Comparison of ENCODE assay signal across 21 cellular contexts in genomic region chr1:54728027-54728426, GRCh38. TPM values are rescaled to one million over a fixed set of nuclear protein-coding genes. Genes with fewer than 3 reads are reported as not detected.
DNase-seq lines count a peak whose midpoint lies in the region; ATAC-seq and TF ChIP-seq lines count a peak whose summit lies in the region.
"Had no signal": no experiment of that assay in that cellular context is flagged by ENCODE, and none has a peak within 500 bp of the region (broad histone marks: within the 10 kb centered on the region; RNA-seq: fewer than 3 reads in every experiment).

No MANE protein-coding gene starts in this region.

- TF ChIP-seq EP300 in sigmoid colon (IDR thresholded peaks at IDR 0.05), result no peak

- no peaks in the 10 kb centered on the region for H3K4me1 Mint-ChIP-seq in activated CD4-positive, alpha-beta T cell treated with anti-CD3 and anti-CD28 coated beads, Interleukin-2, amount 10 ng/mL, durations not matched to agents 7 days and 5 days
- no peaks in the 10 kb centered on the region for H3K4me1 Mint-ChIP-seq in activated naive CD8-positive, alpha-beta T cell treated with anti-CD3 and anti-CD28 coated beads, Interleukin-2, amount 10 ng/mL, durations not matched to agents 7 days and 5 days
- H3K4me1 Mint-ChIP-seq in activated naive CD8-positive, alpha-beta T cell treated with anti-CD3 and anti-CD28 coated beads, Interleukin-2, amount 50 U/mL, for 24 hours, result no peaks in the 10 kb centered on the region
- no peaks in the 10 kb centered on the region for H3K4me1 Mint-ChIP-seq in stimulated activated effector memory CD8-positive, alpha-beta T cell treated with anti-CD3 and anti-CD28 coated beads, Interleukin-12 subunit alpha, Interleukin-12 subunit beta, amount 100 ng/mL, for 72 hours

- peaks cover 63% of the 10 kb centered on the region for H3K36me3 Mint-ChIP-seq in activated CD4-positive, alpha-beta T cell treated with anti-CD3 and anti-CD28 coated beads, Interleukin-2, amount 10 ng/mL, durations not matched to agents 7 days and 5 days (ENCODE audit: low read depth)
- H3K36me3 Mint-ChIP-seq in activated naive CD8-positive, alpha-beta T cell treated with anti-CD3 and anti-CD28 coated beads, Interleukin-2, amount 10 ng/mL, durations not matched to agents 7 days and 5 days, result peaks cover 49% of the 10 kb centered on the region
- peaks cover 69% of the 10 kb centered on the region for H3K36me3 Mint-ChIP-seq in activated naive CD8-positive, alpha-beta T cell treated with anti-CD3 and anti-CD28 coated beads, Interleukin-2, amount 50 U/mL, for 24 hours (ENCODE audit: low read depth)
- H3K36me3 Mint-ChIP-seq in stimulated activated effector memory CD8-positive, alpha-beta T cell treated with anti-CD3 and anti-CD28 coated beads, Interleukin-12 subunit alpha, Interleukin-12 subunit beta, amount 100 ng/mL, for 72 hours, result peaks cover 100% of the 10 kb centered on the region

- no peak overlapping the region for H3K4me3 Mint-ChIP-seq in activated CD4-positive, alpha-beta T cell treated with anti-CD3 and anti-CD28 coated beads, Interleukin-2, amount 10 ng/mL, durations not matched to agents 7 days and 5 days
- no peak overlapping the region for H3K4me3 Mint-ChIP-seq in activated naive CD8-positive, alpha-beta T cell treated with anti-CD3 and anti-CD28 coated beads, Interleukin-2, amount 10 ng/mL, durations not matched to agents 7 days and 5 days
- no peak overlapping the region for H3K4me3 Mint-ChIP-seq in activated naive CD8-positive, alpha-beta T cell treated with anti-CD3 and anti-CD28 coated beads, Interleukin-2, amount 50 U/mL, for 24 hours
- no peak overlapping the region for H3K4me3 Mint-ChIP-seq in stimulated activated effector memory CD8-positive, alpha-beta T cell treated with anti-CD3 and anti-CD28 coated beads, Interleukin-12 subunit alpha, Interleukin-12 subunit beta, amount 100 ng/mL, for 72 hours
- H3K4me3 Mint-ChIP-seq: CD8-positive, alpha-beta T cell had no signal

- H3K4me1 ChIP-seq in sigmoid colon, result peaks cover 0 to 18% (median 5%) of the 10 kb centered on the region in 4 donors
- H3K4me1 ChIP-seq: SJSA1 had no signal

- H3K36me3 ChIP-seq in sigmoid colon, result peaks cover 3 to 88% (median 37%) of the 10 kb centered on the region in 4 donors

- no peak overlapping the region for H3K4me3 ChIP-seq in choroid plexus epithelial cell (ENCODE audit: low read depth, low read length)
- H3K4me3 ChIP-seq in sigmoid colon, result no peak overlapping the region
- H3K4me3 ChIP-seq: SJSA1 had no signal

- no peaks in the 10 kb centered on the region for H3K9me3 ChIP-seq in sigmoid colon
- H3K9me3 ChIP-seq: SJSA1 had no signal

- WGBS in sigmoid colon, 2 donors, result 68 to 81% methylated on average over 3 of the region's 3 CpGs

- POLR2A ChIA-PET in activated CD4-positive, alpha-beta T cell treated with anti-CD3 and anti-CD28 coated beads, Interleukin-2, amount 10 ng/mL, durations not matched to agents 7 days and 5 days (lab: Charles Lee), result no interaction called here
- POLR2A ChIA-PET in activated naive CD8-positive, alpha-beta T cell treated with anti-CD3 and anti-CD28 coated beads, Interleukin-2, amount 10 ng/mL, durations not matched to agents 7 days and 5 days (lab: Charles Lee), result no interaction called here

- TF ChIP-seq CTCF in choroid plexus epithelial cell (conservative IDR thresholded peaks at IDR 0.05; ENCODE audit: low read depth, low read length), result no peak
- TF ChIP-seq CTCF in sigmoid colon (IDR thresholded peaks at IDR 0.05), result no peak

- H3K9me3 Mint-ChIP-seq in activated CD4-positive, alpha-beta T cell treated with anti-CD3 and anti-CD28 coated beads, Interleukin-2, amount 10 ng/mL, durations not matched to agents 7 days and 5 days, result peaks cover 8% of the 10 kb centered on the region
- no peaks in the 10 kb centered on the region for H3K9me3 Mint-ChIP-seq in activated naive CD8-positive, alpha-beta T cell treated with anti-CD3 and anti-CD28 coated beads, Interleukin-2, amount 10 ng/mL, durations not matched to agents 7 days and 5 days
- no peaks in the 10 kb centered on the region for H3K9me3 Mint-ChIP-seq in activated naive CD8-positive, alpha-beta T cell treated with anti-CD3 and anti-CD28 coated beads, Interleukin-2, amount 50 U/mL, for 24 hours
- no peaks in the 10 kb centered on the region for H3K9me3 Mint-ChIP-seq in stimulated activated effector memory CD8-positive, alpha-beta T cell treated with anti-CD3 and anti-CD28 coated beads, Interleukin-12 subunit alpha, Interleukin-12 subunit beta, amount 100 ng/mL, for 72 hours

- no peaks in the 10 kb centered on the region for H3K27me3 ChIP-seq in sigmoid colon
- H3K27me3 ChIP-seq: SJSA1 had no signal

- H3K27me3 Mint-ChIP-seq in activated CD4-positive, alpha-beta T cell treated with anti-CD3 and anti-CD28 coated beads, Interleukin-2, amount 10 ng/mL, durations not matched to agents 7 days and 5 days, result no peaks in the 10 kb centered on the region
- no peaks in the 10 kb centered on the region for H3K27me3 Mint-ChIP-seq in activated naive CD8-positive, alpha-beta T cell treated with anti-CD3 and anti-CD28 coated beads, Interleukin-2, amount 10 ng/mL, durations not matched to agents 7 days and 5 days
- no peaks in the 10 kb centered on the region for H3K27me3 Mint-ChIP-seq in activated naive CD8-positive, alpha-beta T cell treated with anti-CD3 and anti-CD28 coated beads, Interleukin-2, amount 50 U/mL, for 24 hours

- peak overlapping the region in 3 of 4 donors; percentile 28 to 62 (median 32) for H3K27ac ChIP-seq in sigmoid colon
- H3K27ac ChIP-seq: SJSA1 had no signal

- peak overlapping the region; percentile 60 for H3K27ac Mint-ChIP-seq in activated CD4-positive, alpha-beta T cell treated with anti-CD3 and anti-CD28 coated beads, Interleukin-2, amount 10 ng/mL, durations not matched to agents 7 days and 5 days
- peak overlapping the region; percentile 26 for H3K27ac Mint-ChIP-seq in activated naive CD8-positive, alpha-beta T cell treated with anti-CD3 and anti-CD28 coated beads, Interleukin-2, amount 10 ng/mL, durations not matched to agents 7 days and 5 days
- no peak overlapping the region for H3K27ac Mint-ChIP-seq in activated naive CD8-positive, alpha-beta T cell treated with anti-CD3 and anti-CD28 coated beads, Interleukin-2, amount 50 U/mL, for 24 hours
- H3K27ac Mint-ChIP-seq in stimulated activated effector memory CD8-positive, alpha-beta T cell treated with anti-CD3 and anti-CD28 coated beads, Interleukin-12 subunit alpha, Interleukin-12 subunit beta, amount 100 ng/mL, for 72 hours, result no peak overlapping the region
- H3K27ac Mint-ChIP-seq: CD8-positive, alpha-beta T cell had no signal

- CTCF ChIA-PET in activated CD4-positive, alpha-beta T cell treated with anti-CD3 and anti-CD28 coated beads, Interleukin-2, amount 10 ng/mL, durations not matched to agents 7 days and 5 days (lab: Charles Lee), result interaction anchor here (1.1 kb wide), 1 partner anchor 17 kb away, joined by 4 read pairs; no protein-coding TSS in a partner anchor

- DNase-seq in activated CD4-positive, alpha-beta T cell treated with anti-CD3 and anti-CD28 coated beads, Interleukin-2, amount 10 ng/mL, durations not matched to agents 7 days and 5 days, result no peak
- DNase-seq in activated CD4-positive, alpha-beta T cell treated with anti-CD3 and anti-CD28 coated beads, Interleukin-2, amount 50 U/mL, for 4 hours, result no peak
- DNase-seq in activated naive CD8-positive, alpha-beta T cell treated with anti-CD3 and anti-CD28 coated beads, Interleukin-2, amount 10 ng/mL, durations not matched to agents 7 days and 5 days, result no peak
- no peak for DNase-seq in activated naive CD8-positive, alpha-beta T cell treated with anti-CD3 and anti-CD28 coated beads, Interleukin-2, amount 50 U/mL, for 24 hours
- peak; percentile 10 for DNase-seq in choroid plexus epithelial cell (ENCODE audit: low read depth)
- no peak for DNase-seq in sigmoid colon
- DNase-seq in stimulated activated effector memory CD8-positive, alpha-beta T cell treated with anti-CD3 and anti-CD28 coated beads, Interleukin-12 subunit alpha, Interleukin-12 subunit beta, amount 100 ng/mL, for 72 hours (ENCODE audit: low spot score in 2 of 2), result no peak
- DNase-seq: 8988T; AML-193; C1 segment of cervical spinal cord; Calu3; CD8-positive, alpha-beta T cell; DMS153; Kasumi-1; NCI-H1417; NCI-H187; NCI-H446 treated with DMSO at 0.1 percent for 48 hours; NCI-H526 treated with DMSO at 0.1 percent for 48 hours; OCI-M1 had no signal

- ATAC-seq in activated naive CD8-positive, alpha-beta T cell treated with anti-CD3 and anti-CD28 coated beads, Interleukin-2, amount 10 ng/mL, durations not matched to agents 7 days and 5 days (ENCODE audit: low read depth), result no peak
- no peak for ATAC-seq in activated naive CD8-positive, alpha-beta T cell treated with anti-CD3 and anti-CD28 coated beads, Interleukin-2, amount 50 U/mL, for 24 hours
- ATAC-seq in GM19455 (IDR thresholded peaks at IDR 0.05; ENCODE audit: unreplicated experiment), result no peak
- no peak for ATAC-seq in stimulated activated effector memory CD8-positive, alpha-beta T cell treated with anti-CD3 and anti-CD28 coated beads, Interleukin-12 subunit alpha, Interleukin-12 subunit beta, amount 100 ng/mL, for 72 hours
- ATAC-seq: CD8-positive, alpha-beta T cell had no signal

- no peak for TF ChIP-seq POLR2A in sigmoid colon (IDR thresholded peaks at IDR 0.05)

- intact Hi-C loops in sigmoid colon (cut with DNase I), result no loop called here

RNA-seq across cellular contexts. Expression of gene TTC4, which starts 12.4 kb away (rescaled TPM):
- total RNA-seq in activated CD4-positive, alpha-beta T cell treated with anti-CD3 and anti-CD28 coated beads, Interleukin-2, amount 10 ng/mL, durations not matched to agents 7 days and 5 days, result 10 to 100 TPM; 18.4 to 19.5 TPM
- 10 to 100 TPM; 19.6 to 20.2 TPM for total RNA-seq in activated naive CD8-positive, alpha-beta T cell treated with anti-CD3 and anti-CD28 coated beads, Interleukin-2, amount 10 ng/mL, durations not matched to agents 7 days and 5 days
- 10 to 100 TPM; 12.6 to 33.4 (median 27.2) TPM for total RNA-seq in sigmoid colon
- polyA plus RNA-seq in sigmoid colon, result 10 to 100 TPM in 1 of 3 donors, 1 to 10 TPM in 2; 7.6 to 15.0 (median 9.6) TPM

RNA-seq across cellular contexts. Expression of gene PARS2, which starts 36.3 kb away (rescaled TPM):
- total RNA-seq in activated CD4-positive, alpha-beta T cell treated with anti-CD3 and anti-CD28 coated beads, Interleukin-2, amount 10 ng/mL, durations not matched to agents 7 days and 5 days, result 1 to 10 TPM; 3.2 to 4.3 TPM
- total RNA-seq in activated naive CD8-positive, alpha-beta T cell treated with anti-CD3 and anti-CD28 coated beads, Interleukin-2, amount 10 ng/mL, durations not matched to agents 7 days and 5 days, result 1 to 10 TPM; 3.9 to 4.3 TPM
- 1 to 10 TPM; 3.3 to 5.7 (median 4.9) TPM for total RNA-seq in sigmoid colon
- 1 to 10 TPM; 4.9 to 6.0 (median 5.6) TPM for polyA plus RNA-seq in sigmoid colon
- total RNA-seq: CD8-positive, alpha-beta T cell had no signal

Comparison
In these comparisons a context has a peak if more than half of its experiments do, and no peak if none do; other contexts are left out.
1. H3K27ac Mint-ChIP-seq: peak in activated CD4-positive, alpha-beta T cell treated with anti-CD3 and anti-CD28 coated beads, Interleukin-2, amount 10 ng/mL, durations not matched to agents 7 days and 5 days (single experiment) and activated naive CD8-positive, alpha-beta T cell treated with anti-CD3 and anti-CD28 coated beads, Interleukin-2, amount 10 ng/mL, durations not matched to agents 7 days and 5 days (single experiment); none in activated naive CD8-positive, alpha-beta T cell treated with anti-CD3 and anti-CD28 coated beads, Interleukin-2, amount 50 U/mL, for 24 hours (single experiment) and stimulated activated effector memory CD8-positive, alpha-beta T cell treated with anti-CD3 and anti-CD28 coated beads, Interleukin-12 subunit alpha, Interleukin-12 subunit beta, amount 100 ng/mL, for 72 hours (single experiment).